18 cellular contexts compared by ENCODE assay signal in genomic region chr13:51339952-51340732, GRCh38. TPM values are rescaled to one million over a fixed set of nuclear protein-coding genes. Genes with fewer than 3 reads are reported as not detected.
"Had no signal": no experiment of that assay in that cellular context is flagged by ENCODE, and none has a peak within 500 bp of the region (broad histone marks: within the 10 kb centered on the region; RNA-seq: fewer than 3 reads in every experiment).

No MANE protein-coding gene starts in this region.

- H3K4me2 ChIP-seq: neural progenitor cell had no signal

- H3K4me1 Mint-ChIP-seq: stimulated activated memory B cell treated with anti-CD40 and anti-IgM and Interleukin-4, amounts not matched to agents 10 μg/mL and 1 μg/mL and 100 μg/mL, for 72 hours had no signal

- H3K27me3 Mint-ChIP-seq: stimulated activated memory B cell treated with anti-CD40 and anti-IgM and Interleukin-4, amounts not matched to agents 10 μg/mL and 1 μg/mL and 100 μg/mL, for 72 hours had no signal

- H3K36me3 ChIP-seq: esophagus squamous epithelium, gastrocnemius medialis, heart left ventricle, lower lobe of right lung, neural progenitor cell, ovary, thyroid gland had no signal

- H3K9ac ChIP-seq: neural progenitor cell had no signal

- FAIRE-seq: islet of Langerhans, urothelium cell line had no signal

- H3K27ac Mint-ChIP-seq: stimulated activated memory B cell treated with anti-CD40 and anti-IgM and Interleukin-4, amounts not matched to agents 10 μg/mL and 1 μg/mL and 100 μg/mL, for 72 hours had no signal

- H3K36me3 Mint-ChIP-seq: neural progenitor cell; stimulated activated memory B cell treated with anti-CD40 and anti-IgM and Interleukin-4, amounts not matched to agents 10 μg/mL and 1 μg/mL and 100 μg/mL, for 72 hours had no signal

- H2AFZ ChIP-seq: neural progenitor cell had no signal

- H3K27me3 ChIP-seq: body of pancreas, esophagus squamous epithelium, gastrocnemius medialis, heart left ventricle, neural progenitor cell, ovary, thyroid gland had no signal

- DNase-seq: activated effector memory CD4-positive, alpha-beta T cell treated with Interleukin-2 at 50 U/mL for 16 hours; activated naive CD4-positive, alpha-beta T cell treated with anti-CD3 and anti-CD28 coated beads, Interleukin-2, amount 50 U/mL, for 16 hours; amniotic stem cell; body of pancreas; cortex of kidney; effector CD4-positive, alpha-beta T cell; esophagus squamous epithelium; gastrocnemius medialis; heart left ventricle; left colon; lower lobe of right lung; ovary; thyroid gland had no signal

- H3K9me3 Mint-ChIP-seq: neural progenitor cell; stimulated activated memory B cell treated with anti-CD40 and anti-IgM and Interleukin-4, amounts not matched to agents 10 μg/mL and 1 μg/mL and 100 μg/mL, for 72 hours had no signal

- ATAC-seq: body of pancreas; gastrocnemius medialis; left colon; lower lobe of right lung; stimulated activated memory B cell treated with anti-CD40 and anti-IgM and Interleukin-4, amounts not matched to agents 10 μg/mL and 1 μg/mL and 100 μg/mL, for 72 hours had no signal

- H3K4me3 ChIP-seq: body of pancreas, esophagus squamous epithelium, gastrocnemius medialis, heart left ventricle, lower lobe of right lung, neural progenitor cell, ovary, thyroid gland had no signal

- H3K27ac ChIP-seq: body of pancreas, esophagus squamous epithelium, gastrocnemius medialis, heart left ventricle, lower lobe of right lung, neural progenitor cell, ovary, thyroid gland had no signal

- H3K9me3 ChIP-seq: body of pancreas, esophagus squamous epithelium, gastrocnemius medialis, heart left ventricle, lower lobe of right lung, ovary, thyroid gland had no signal

- H3K4me3 Mint-ChIP-seq: neural progenitor cell; stimulated activated memory B cell treated with anti-CD40 and anti-IgM and Interleukin-4, amounts not matched to agents 10 μg/mL and 1 μg/mL and 100 μg/mL, for 72 hours had no signal

- H3K4me1 ChIP-seq: esophagus squamous epithelium, gastrocnemius medialis, heart left ventricle, lower lobe of right lung, thyroid gland had no signal

RNA-seq across cellular contexts. Expression of gene SERPINE3, which starts 0.7 kb away (rescaled TPM):
- total RNA-seq: activated CD8-positive, alpha-beta memory T cell treated with anti-CD3 and anti-CD28 coated beads for 36 hours; body of pancreas; esophagus squamous epithelium; gastrocnemius medialis; left colon; lower lobe of right lung; thyroid gland had no signal
- polyA plus RNA-seq: heart left ventricle, ovary had no signal
